8 cellular contexts compared by ENCODE assay signal in genomic region chr7:836429-836828, GRCh38. TPM values are rescaled to one million over a fixed set of nuclear protein-coding genes. Genes with fewer than 3 reads are reported as not detected.
DNase-seq lines count a peak whose midpoint lies in the region; ATAC-seq, FAIRE-seq and TF ChIP-seq lines count a peak whose summit lies in the region.

No MANE protein-coding gene starts in this region.

- no peak for ATAC-seq in lower lobe of right lung
- ATAC-seq in natural killer cell treated with Interleukin-12 subunit alpha and Interleukin-12 subunit beta and Interleukin-15 and Interleukin-18, amount 100 ng/mL, for 72 hours: no peak
- no peak for ATAC-seq in activated CD4-positive, alpha-beta T cell treated with anti-CD3 and anti-CD28 coated beads for 36 hours
- no peak for ATAC-seq in GM21786 (IDR thresholded peaks at IDR 0.05; ENCODE audit: unreplicated experiment)

- no peak overlapping the region; the same call in 1 of the 2 replicates for H3K9ac ChIP-seq in Karpas-422 (ENCODE audit: low read length)

- H3K9me3 Mint-ChIP-seq in natural killer cell treated with Interleukin-12 subunit alpha and Interleukin-12 subunit beta and Interleukin-15 and Interleukin-18, amount 100 ng/mL, for 72 hours: no peaks in the 10 kb centered on the region
- no peaks in the 10 kb centered on the region for H3K9me3 Mint-ChIP-seq in activated CD4-positive, alpha-beta T cell treated with anti-CD3 and anti-CD28 coated beads for 36 hours (ENCODE audit: low read depth)

- no peaks in the 10 kb centered on the region for H4K20me1 ChIP-seq in Karpas-422 (ENCODE audit: insufficient read depth, low read depth, low read length)

- H3K4me3 ChIP-seq in AG04450 (ENCODE audit: low read depth, low read length): no peak overlapping the region
- H3K4me3 ChIP-seq in HFF-Myc (replicated peaks; ENCODE audit: low read depth, low read length): no peak overlapping the region
- H3K4me3 ChIP-seq in bronchial epithelial cell (ENCODE audit: low read depth, low read length): no peak overlapping the region
- H3K4me3 ChIP-seq in lower lobe of right lung: no peak overlapping the region
- no peak overlapping the region; the same call in 1 of the 2 replicates for H3K4me3 ChIP-seq in Karpas-422 (ENCODE audit: low read length)

- H3K9me3 ChIP-seq in AG04450 (ENCODE audit: control insufficient read depth, insufficient read depth, low read length) (peaks cover 4% of the 10 kb centered on the region; the same call in 1 of the 2 replicates), lower lobe of right lung (no peaks in the 10 kb centered on the region), Karpas-422 (ENCODE audit: low read length) (no peaks in the 10 kb centered on the region)

- no peak for FAIRE-seq in bronchial epithelial cell (lab: Jason Lieb, UNC)

- no peaks in the 10 kb centered on the region for H3K27me3 ChIP-seq in AG04450 (ENCODE audit: control insufficient read depth, insufficient read depth, low read length)
- H3K27me3 ChIP-seq in bronchial epithelial cell (ENCODE audit: control insufficient read depth, insufficient read depth, low read length): no peaks in the 10 kb centered on the region
- no peaks in the 10 kb centered on the region for H3K27me3 ChIP-seq in lower lobe of right lung (ENCODE audit: low read depth)
- H3K27me3 ChIP-seq in Karpas-422 (ENCODE audit: low read length): no peaks in the 10 kb centered on the region

- H3K27ac ChIP-seq in AG04450 (ENCODE audit: low read depth, low read length): peak overlapping the region; percentile 11
- H3K27ac ChIP-seq in lower lobe of right lung: peak overlapping the region; percentile 15
- H3K27ac ChIP-seq in Karpas-422 (ENCODE audit: low read length): no peak overlapping the region

- no peaks in the 10 kb centered on the region for H3K27me3 Mint-ChIP-seq in natural killer cell treated with Interleukin-12 subunit alpha and Interleukin-12 subunit beta and Interleukin-15 and Interleukin-18, amount 100 ng/mL, for 72 hours
- no peaks in the 10 kb centered on the region for H3K27me3 Mint-ChIP-seq in activated CD4-positive, alpha-beta T cell treated with anti-CD3 and anti-CD28 coated beads for 36 hours

- H3K4me1 Mint-ChIP-seq in natural killer cell treated with Interleukin-12 subunit alpha and Interleukin-12 subunit beta and Interleukin-15 and Interleukin-18, amount 100 ng/mL, for 72 hours (ENCODE audit: low read depth in 2 of 2): peaks cover 16 to 26% of the 10 kb centered on the region in 2 donors
- H3K4me1 Mint-ChIP-seq in activated CD4-positive, alpha-beta T cell treated with anti-CD3 and anti-CD28 coated beads for 36 hours: peaks cover 34% of the 10 kb centered on the region

- intact Hi-C loops in lower lobe of right lung (cut with DNase I): no loop called here
- intact Hi-C loops in activated CD4-positive, alpha-beta T cell treated with anti-CD3 and anti-CD28 coated beads for 36 hours (cut with DNase I, micrococcal nuclease): no loop called here

- H3K27ac Mint-ChIP-seq in natural killer cell treated with Interleukin-12 subunit alpha and Interleukin-12 subunit beta and Interleukin-15 and Interleukin-18, amount 100 ng/mL, for 72 hours: no peak overlapping the region
- no peak overlapping the region for H3K27ac Mint-ChIP-seq in activated CD4-positive, alpha-beta T cell treated with anti-CD3 and anti-CD28 coated beads for 36 hours

- H3K4me1 ChIP-seq in lower lobe of right lung (peaks cover 37% of the 10 kb centered on the region), Karpas-422 (ENCODE audit: low read length) (peaks cover 19% of the 10 kb centered on the region)

- no peak overlapping the region for H2AFZ ChIP-seq in Karpas-422 (ENCODE audit: low read length)

- no peak overlapping the region for H3K4me2 ChIP-seq in Karpas-422 (ENCODE audit: low read depth, low read length, poor library complexity, severe bottlenecking)

- H3K4me3 Mint-ChIP-seq in natural killer cell treated with Interleukin-12 subunit alpha and Interleukin-12 subunit beta and Interleukin-15 and Interleukin-18, amount 100 ng/mL, for 72 hours: no peak overlapping the region
- no peak overlapping the region for H3K4me3 Mint-ChIP-seq in activated CD4-positive, alpha-beta T cell treated with anti-CD3 and anti-CD28 coated beads for 36 hours

- peak; percentile 49 for TF ChIP-seq CTCF in AG04450 (IDR thresholded peaks at IDR 0.05; ENCODE audit: low read depth, low read length)
- TF ChIP-seq CTCF in HFF-Myc (IDR thresholded peaks at IDR 0.05; ENCODE audit: low read depth, low read length, missing control alignments): peak; percentile 62
- TF ChIP-seq CTCF in bronchial epithelial cell (IDR thresholded peaks at IDR 0.05; ENCODE audit: insufficient read depth, low read length, severe bottlenecking): peak; percentile 77
- TF ChIP-seq CTCF in lower lobe of right lung (IDR thresholded peaks at IDR 0.05): peak; percentile 38

- CTCF ChIA-PET in AG04450 (lab: Charles Lee): interaction anchor here (1.0 to 1.3 kb wide), 6 partner anchors 9 to 50 kb away, joined by 3 to 5 read pairs (median 4); no protein-coding TSS in a partner anchor
- CTCF ChIA-PET in activated CD4-positive, alpha-beta T cell treated with anti-CD3 and anti-CD28 coated beads for 36 hours (lab: Charles Lee): interaction anchor here (0.6 to 1.3 kb wide), 2 partner anchors 14 to 19 kb away, joined by 3 to 5 read pairs; no protein-coding TSS in a partner anchor

- no peaks in the 10 kb centered on the region for H3K9me2 ChIP-seq in Karpas-422 (replicated peaks; ENCODE audit: insufficient read depth, low read length)

- H3K36me3 Mint-ChIP-seq in natural killer cell treated with Interleukin-12 subunit alpha and Interleukin-12 subunit beta and Interleukin-15 and Interleukin-18, amount 100 ng/mL, for 72 hours: peaks cover 4% of the 10 kb centered on the region
- peaks cover 28% of the 10 kb centered on the region for H3K36me3 Mint-ChIP-seq in activated CD4-positive, alpha-beta T cell treated with anti-CD3 and anti-CD28 coated beads for 36 hours (ENCODE audit: low read depth)

- DNase-seq in AG04450 (ENCODE audit: low read depth, low spot score) (no peak), HFF-Myc (ENCODE audit: extremely low read depth, low read depth) (no peak), bronchial epithelial cell (ENCODE audit: low read depth) (no peak), lower lobe of right lung (no peak), Karpas-422 (no peak)
- no peak for DNase-seq in natural killer cell treated with Interleukin-12 subunit alpha and Interleukin-12 subunit beta and Interleukin-15 and Interleukin-18, amount 100 ng/mL, for 72 hours (ENCODE audit: low spot score)
- DNase-seq in activated CD4-positive, alpha-beta T cell treated with anti-CD3 and anti-CD28 coated beads for 36 hours: no peak

- H3K36me3 ChIP-seq in bronchial epithelial cell (ENCODE audit: control insufficient read depth, insufficient read depth, low read length) (peaks cover 13% of the 10 kb centered on the region), lower lobe of right lung (peaks cover 42% of the 10 kb centered on the region), Karpas-422 (ENCODE audit: insufficient read depth, low read length) (peaks cover 3% of the 10 kb centered on the region; the same call in 1 of the 2 replicates)

- POLR2A ChIA-PET in AG04450 (lab: Yijun Ruan, JAX): no interaction called here
- POLR2A ChIA-PET in activated CD4-positive, alpha-beta T cell treated with anti-CD3 and anti-CD28 coated beads for 36 hours (lab: Charles Lee): no interaction called here

- H3K79me2 ChIP-seq in Karpas-422 (ENCODE audit: low read length): peaks cover 58% of the 10 kb centered on the region

RNA-seq across cellular contexts. Expression of gene SUN1, which starts 4.2 kb away (rescaled TPM):
- polyA plus RNA-seq in AG04450 (2011; rRNA removed): 140 and 159 TPM in 2 replicates
- 136 and 191 TPM in 2 replicates for polyA minus RNA-seq in AG04450 (2011; rRNA and poly(A)+ RNA removed)
- total RNA-seq in bronchial epithelial cell: 168 and 176 TPM in 2 replicates
- total RNA-seq in lower lobe of right lung: 111 TPM
- 10 to 100 TPM; 34.3 to 50.4 TPM for total RNA-seq in natural killer cell treated with Interleukin-12 subunit alpha and Interleukin-12 subunit beta and Interleukin-15 and Interleukin-18, amount 100 ng/mL, for 72 hours
- 10 to 100 TPM; 71.3 to 74.6 TPM for total RNA-seq in activated CD4-positive, alpha-beta T cell treated with anti-CD3 and anti-CD28 coated beads for 36 hours
- 39.6 and 62.1 TPM in 2 replicates for total RNA-seq in Karpas-422 (2014; rRNA removed; shearing (Covaris generic); ENCODE audit: low replicate concordance)

RNA-seq across cellular contexts. Expression of gene GET4, which starts 39.9 kb away (rescaled TPM):
- polyA plus RNA-seq in AG04450 (2011; rRNA removed): 13.9 and 18.5 TPM in 2 replicates
- polyA minus RNA-seq in AG04450 (2011; rRNA and poly(A)+ RNA removed): 9.6 and 10.2 TPM in 2 replicates
- total RNA-seq in bronchial epithelial cell (44.5 and 52.1 TPM in 2 replicates), lower lobe of right lung (31.7 TPM)
- 10 to 100 TPM; 42.8 to 44.5 TPM for total RNA-seq in natural killer cell treated with Interleukin-12 subunit alpha and Interleukin-12 subunit beta and Interleukin-15 and Interleukin-18, amount 100 ng/mL, for 72 hours
- 10 to 100 TPM; 17.7 to 29.7 TPM for total RNA-seq in activated CD4-positive, alpha-beta T cell treated with anti-CD3 and anti-CD28 coated beads for 36 hours
- total RNA-seq in Karpas-422 (2014; rRNA removed; shearing (Covaris generic); ENCODE audit: low replicate concordance): 16.2 and 33.3 TPM in 2 replicates
